Comparison of ENCODE assay signal across 29 cellular contexts in genomic region chr17:74743755-74744154, GRCh38. TPM values are rescaled to one million over a fixed set of nuclear protein-coding genes. Genes with fewer than 3 reads are reported as not detected.
DNase-seq lines count a peak whose midpoint lies in the region; ATAC-seq, FAIRE-seq and TF ChIP-seq lines count a peak whose summit lies in the region.
"Had no signal": no experiment of that assay in that cellular context is flagged by ENCODE, and none has a peak within 500 bp of the region (broad histone marks: within the 10 kb centered on the region; RNA-seq: fewer than 3 reads in every experiment).

No MANE protein-coding gene starts in this region.

- no peak for TF ChIP-seq RAD21 in GM12878 (IDR thresholded peaks at IDR 0.05; ENCODE audit: insufficient read depth, low read depth, low read length)

- H3K9me3 ChIP-seq in OCI-LY7 (ENCODE audit: low read length) (no peaks in the 10 kb centered on the region), GM12878 (replicated peaks; ENCODE audit: control insufficient read depth, insufficient read depth, low read length) (no peaks in the 10 kb centered on the region), Caco-2 (no peaks in the 10 kb centered on the region)
- H3K9me3 ChIP-seq: psoas muscle had no signal

- H3K27me3 ChIP-seq in GM12878 (replicated peaks in 1 of 2; ENCODE audit: control insufficient read depth in 2 of 2, insufficient read depth in 2 of 2, low read length in 1 of 2), result no peaks in the 10 kb centered on the region
- H3K27me3 ChIP-seq in Caco-2 (replicated peaks; ENCODE audit: control insufficient read depth, insufficient read depth, low read length), result no peaks in the 10 kb centered on the region

- no peaks in the 10 kb centered on the region for H3K9me3 Mint-ChIP-seq in T-helper 1 cell treated with Interleukin-12 subunit alpha and Interleukin-12 subunit beta and Interleukin-4 antibody, amounts not matched to agents 30 μg/mL and 1 μg/mL, for 36 hours
- H3K9me3 Mint-ChIP-seq in nephron, result no peaks in the 10 kb centered on the region
- no peaks in the 10 kb centered on the region for H3K9me3 Mint-ChIP-seq in Caco-2 (ENCODE audit: unreplicated experiment)
- H3K9me3 Mint-ChIP-seq: nephron progenitor cell had no signal

- in situ Hi-C loops in GM12878 (cut with MboI), result loop anchor here (5.0 kb wide), 1 partner anchor 124 kb away; no protein-coding TSS in a partner anchor

- H3K4me3 Mint-ChIP-seq in T-helper 1 cell treated with Interleukin-12 subunit alpha and Interleukin-12 subunit beta and Interleukin-4 antibody, amounts not matched to agents 30 μg/mL and 1 μg/mL, for 36 hours, result peak overlapping the region; percentile 76
- peak overlapping the region in 2 of 3 experiments; percentile 38 to 46 for H3K4me3 Mint-ChIP-seq in nephron
- no peak overlapping the region for H3K4me3 Mint-ChIP-seq in Caco-2 (ENCODE audit: unreplicated experiment)

- peak; percentile 69 for FAIRE-seq in GM12878 (lab: Jason Lieb, UNC)
- FAIRE-seq: GM12892, keratinocyte had no signal

- TF ChIP-seq CTCF in OCI-LY7 (conservative IDR thresholded peaks at IDR 0.05; ENCODE audit: low read length) (no peak), GM12878 (IDR thresholded peaks at IDR 0.05 in 2 of 3, conservative IDR thresholded peaks at IDR 0.05 in 1 of 3; ENCODE audit: control insufficient read depth in 2 of 3, extremely low read depth in 1 of 3, insufficient read depth in 1 of 3, low read depth in 3 of 3, low read length in 3 of 3) (no peak), nephron (IDR thresholded peaks at IDR 0.05; ENCODE audit: unreplicated experiment in 3 of 3) (no peak), Caco-2 (IDR thresholded peaks at IDR 0.05; ENCODE audit: insufficient read depth in 1 of 2, low read depth in 1 of 2, low read length in 1 of 2, severe bottlenecking in 1 of 2, unreplicated experiment in 1 of 2) (no peak)

- RAD21 ChIA-PET in GM12878 (lab: Charles Lee; ENCODE audit: unreplicated experiment), result interaction anchor here (2.4 to 3.0 kb wide), 2 partner anchors 38 to 123 kb away, joined by 9 to 16 read pairs; no protein-coding TSS in a partner anchor

- H3K27ac ChIP-seq in OCI-LY7 (ENCODE audit: low read depth, low read length, poor library complexity, severe bottlenecking) (peak overlapping the region; percentile 81), GM12878 (ENCODE audit: control insufficient read depth, insufficient read depth) (no peak overlapping the region)
- H3K27ac ChIP-seq: 22Rv1, epithelial cell of prostate, foreskin keratinocyte, psoas muscle had no signal

- H3K4me1 ChIP-seq in OCI-LY7 (ENCODE audit: insufficient read depth, low read length, poor library complexity, severe bottlenecking) (peaks cover 53% of the 10 kb centered on the region), GM12878 (ENCODE audit: control insufficient read depth, insufficient read depth, low read length) (peaks cover 31% of the 10 kb centered on the region), Caco-2 (peaks cover 37% of the 10 kb centered on the region)
- H3K4me1 ChIP-seq: foreskin keratinocyte had no signal

- H3K4me2 ChIP-seq in OCI-LY7 (ENCODE audit: low read length) (no peak overlapping the region), GM12878 (ENCODE audit: control insufficient read depth, insufficient read depth) (no peak overlapping the region)

- TF ChIP-seq EP300 in GM12878 (IDR thresholded peaks at IDR 0.05; ENCODE audit: borderline replicate concordance in 1 of 2, control insufficient read depth in 1 of 2, low read depth in 2 of 2, low read length in 2 of 2), result no peak

- WGBS in GM12878 (ENCODE audit: insufficient coverage, insufficient replicate concordance, low lambda C conversion rate, missing lambda C conversion rate), result 89% methylated on average over 2 of the region's 2 CpGs

- intact Hi-C loops in OCI-LY7 (cut with micrococcal nuclease; ENCODE audit: unreplicated experiment), result loop anchor here (1.0 to 2.0 kb wide), 4 partner anchors 16 to 121 kb away; no protein-coding TSS in a partner anchor
- intact Hi-C loops in GM12878 (cut with micrococcal nuclease; ENCODE audit: unreplicated experiment), result loop anchor here (1.0 to 2.0 kb wide), 2 partner anchors 37 to 119 kb away; no protein-coding TSS in a partner anchor
- intact Hi-C loops in Caco-2 (cut with micrococcal nuclease; ENCODE audit: unreplicated experiment), result loop anchor here (1.0 to 2.0 kb wide), 4 partner anchors 27 to 121 kb away; no protein-coding TSS in a partner anchor

- CTCF ChIA-PET in OCI-LY7 (lab: Charles Lee; ENCODE audit: unreplicated experiment), result interaction anchor here (0.9 to 2.0 kb wide), 2 partner anchors 16 to 33 kb away, joined by 4 to 10 read pairs; a partner anchor contains a TSS
- CTCF ChIA-PET in GM12878 (lab: Yijun Ruan, JAX), result interaction anchor here (0.8 to 4.5 kb wide), 11 partner anchors 11 to 217 kb away, joined by 3 to 98 read pairs (median 26); partner anchors contain the start of genes FDXR, GRIN2C and NAT9
- CTCF ChIA-PET in Caco-2 (lab: Charles Lee), result interaction anchor here (1.2 to 4.0 kb wide), 5 partner anchors 26 to 119 kb away, joined by 7 to 76 read pairs (median 21); partner anchors contain the start of gene NAT9

- TF ChIP-seq POLR2A in GM12878 (IDR thresholded peaks at IDR 0.05; ENCODE audit: low read depth, low read length), result no peak

- H3K4me1 Mint-ChIP-seq in T-helper 1 cell treated with Interleukin-12 subunit alpha and Interleukin-12 subunit beta and Interleukin-4 antibody, amounts not matched to agents 30 μg/mL and 1 μg/mL, for 36 hours (ENCODE audit: low read depth), result peaks cover 65% of the 10 kb centered on the region
- peaks cover 29% of the 10 kb centered on the region for H3K4me1 Mint-ChIP-seq in nephron
- peaks cover 23% of the 10 kb centered on the region for H3K4me1 Mint-ChIP-seq in Caco-2 (ENCODE audit: low read depth, unreplicated experiment)

- DNase-seq in T-helper 1 cell, result no peak
- DNase-seq in OCI-LY7 (ENCODE audit: low spot score), result no peak
- no peak for DNase-seq in GM12878 (ENCODE audit: low read depth, low spot score)
- DNase-seq in SIG-M5 treated with dmso at 0.1 percent for 504 hours (lab: John Stamatoyannopoulos, UW; ENCODE audit: unreplicated experiment), result no peak
- no peak for DNase-seq in NCI-H1105 treated with DMSO at 0.1 percent for 48 hours (lab: John Stamatoyannopoulos, UW)
- DNase-seq in Caco-2, result no peak
- DNase-seq: activated CD4-positive, alpha-beta T cell treated with anti-CD3 and anti-CD28 coated beads, Interleukin-2, amount 50 U/mL, for 48 hours; activated T-cell treated with anti-CD3 and anti-CD28 coated beads, Interleukin-2, amount 50 U/mL, for 48 hours; AML-193; amniotic stem cell; dermis blood vessel endothelial cell; foreskin keratinocyte; GF-D8; hippocampal formation; NCI-H2029 treated with DMSO at 0.1 percent for 48 hours; NCI-H446 treated with DMSO at 0.1 percent for 48 hours; nephron progenitor cell; NK-92 treated with Interleukin-12 subunit alpha and Interleukin-12 subunit beta, amount 100 ng/mL, for 24 hours; psoas muscle; stimulated activated CD4-positive, alpha-beta T cell treated with anti-CD3 and anti-CD28 coated beads, Interleukin-4, amount 100 ng/mL, for 1 hour had no signal

- H3K27ac Mint-ChIP-seq in T-helper 1 cell treated with Interleukin-12 subunit alpha and Interleukin-12 subunit beta and Interleukin-4 antibody, amounts not matched to agents 30 μg/mL and 1 μg/mL, for 36 hours, result peak overlapping the region; percentile 82
- H3K27ac Mint-ChIP-seq in nephron (peak overlapping the region in 1 of 3 experiments; percentile 53), Caco-2 (ENCODE audit: unreplicated experiment) (no peak overlapping the region)
- H3K27ac Mint-ChIP-seq: nephron progenitor cell had no signal

- H3K27me3 Mint-ChIP-seq in T-helper 1 cell treated with Interleukin-12 subunit alpha and Interleukin-12 subunit beta and Interleukin-4 antibody, amounts not matched to agents 30 μg/mL and 1 μg/mL, for 36 hours (ENCODE audit: low read depth), result no peaks in the 10 kb centered on the region
- H3K27me3 Mint-ChIP-seq in nephron (ENCODE audit: low read depth), result peaks cover 45% of the 10 kb centered on the region
- no peaks in the 10 kb centered on the region for H3K27me3 Mint-ChIP-seq in Caco-2 (ENCODE audit: insufficient read depth, unreplicated experiment)

- SMC1A ChIA-PET in GM12878 (lab: Charles Lee; ENCODE audit: uncharacterized antibody, unreplicated experiment), result interaction anchor here (0.9 to 2.3 kb wide), 4 partner anchors 27 to 119 kb away, joined by 3 to 10 read pairs (median 4); no protein-coding TSS in a partner anchor

- BruUV-seq in OCI-LY7 (replicated peaks; lab: Mats Ljungman, UMichigan) (no TSS peak), GM12878 (replicated peaks; lab: Mats Ljungman, UMichigan) (no TSS peak), Caco-2 (replicated peaks; lab: Mats Ljungman, UMichigan) (no TSS peak)

- H3K9ac ChIP-seq in GM12878 (ENCODE audit: control insufficient read depth, insufficient read depth, low read length), result no peak overlapping the region

- H4K20me1 ChIP-seq in OCI-LY7 (ENCODE audit: insufficient read depth, low read length) (no peaks in the 10 kb centered on the region), GM12878 (ENCODE audit: control insufficient read depth, insufficient read depth) (no peaks in the 10 kb centered on the region)

- H3K79me2 ChIP-seq in OCI-LY7 (ENCODE audit: insufficient read depth, low read depth, low read length) (no peaks in the 10 kb centered on the region), GM12878 (ENCODE audit: control insufficient read depth, insufficient read depth, low read length) (peaks cover 4% of the 10 kb centered on the region)

- H3K9me2 ChIP-seq in OCI-LY7 (ENCODE audit: insufficient read depth, low read length), result no peaks in the 10 kb centered on the region

- H2AFZ ChIP-seq in OCI-LY7 (ENCODE audit: low read length), result no peak overlapping the region
- no peak overlapping the region for H2AFZ ChIP-seq in GM12878 (ENCODE audit: control insufficient read depth, low read depth, low read length)

- no peak for ATAC-seq in GM12878

- H3K36me3 ChIP-seq in OCI-LY7 (ENCODE audit: insufficient read depth, low read length) (no peaks in the 10 kb centered on the region), GM12878 (ENCODE audit: control insufficient read depth in 2 of 2, insufficient read depth in 2 of 2, low read length in 1 of 2) (no peaks in the 10 kb centered on the region), Caco-2 (ENCODE audit: control insufficient read depth, insufficient read depth, low read length) (no peaks in the 10 kb centered on the region)

- H3K4me3 ChIP-seq in OCI-LY7 (ENCODE audit: low read depth, low read length, poor library complexity, severe bottlenecking) (no peak overlapping the region), GM12878 (no peak overlapping the region), Caco-2 (ENCODE audit: low read depth, low read length) (no peak overlapping the region)
- H3K4me3 ChIP-seq: skin epidermis had no signal

- POLR2A ChIA-PET in OCI-LY7 (lab: Charles Lee), result no interaction called here
- POLR2A ChIA-PET in GM12878 (lab: Charles Lee), result no interaction called here
- POLR2A ChIA-PET in Caco-2 (lab: Charles Lee), result no interaction called here

- H3K36me3 Mint-ChIP-seq in T-helper 1 cell treated with Interleukin-12 subunit alpha and Interleukin-12 subunit beta and Interleukin-4 antibody, amounts not matched to agents 30 μg/mL and 1 μg/mL, for 36 hours (ENCODE audit: low read depth), result peaks cover 24% of the 10 kb centered on the region
- H3K36me3 Mint-ChIP-seq in nephron (ENCODE audit: low read depth) (no peaks in the 10 kb centered on the region), Caco-2 (ENCODE audit: insufficient read depth, unreplicated experiment) (peaks cover 9% of the 10 kb centered on the region)

RNA-seq across cellular contexts. Expression of gene NHERF1, which starts 4.7 kb away (rescaled TPM):
- total RNA-seq in OCI-LY7 (2014; rRNA removed; shearing (Covaris generic)), result 73.2 and 86.1 TPM in 2 replicates
- total RNA-seq in OCI-LY7 (2022), result 116 and 122 TPM in 2 replicates
- 10.8 and 11.9 TPM in 2 replicates for total RNA-seq in GM12878 (2013; cell fraction: nucleolus; rRNA removed)
- 24.7 and 27.4 TPM in 2 replicates for total RNA-seq in GM12878 (2014; rRNA removed)
- 21.5 and 23.5 TPM in 2 replicates for total RNA-seq in GM12878 (2014; rRNA removed; fragmentation: Illumina TruSeq; extraction: Trizol)
- total RNA-seq in GM12878 (2021), result 52.9 and 53.2 TPM in 2 replicates
- 13.3 TPM for polyA plus RNA-seq in GM12878 (2011; ENCODE audit: low read depth)
- polyA plus RNA-seq in GM12878 (2011; rRNA removed), result 35.4 and 61.6 TPM in 2 replicates
- 72.8 and 76.3 TPM in 2 replicates for polyA plus RNA-seq in GM12878 (2011; cell fraction: cytosol; rRNA removed)
- 42.6 and 58.8 TPM in 2 replicates for polyA plus RNA-seq in GM12878 (2011; cell fraction: nucleus; rRNA removed)
- polyA plus RNA-seq in GM12878 (2012), result 27.8 and 28.5 TPM in 2 replicates
- 21.5 and 39.2 TPM in 2 replicates for polyA plus RNA-seq in GM12878 (2014; fragmentation: Illumina TruSeq; extraction: Trizol)
- polyA plus RNA-seq in GM12878 (2014; fragmentation: Nextera tagmentation; extraction: Ambion mirVana), result 10 to 100 TPM; 13.4 to 14.3 TPM
- 38.8 and 41.3 TPM in 2 replicates for polyA plus RNA-seq in GM12878 (2014; rRNA removed)
- 10 to 100 TPM; 57.3 to 61.2 TPM for polyA plus RNA-seq in GM12878 (2016; fragmentation: Nextera tagmentation; extraction: Ambion mirVana)
- polyA minus RNA-seq in GM12878 (2011; rRNA and poly(A)+ RNA removed), result 49.8 and 66.4 TPM in 2 replicates
- 24.6 and 28.6 TPM in 2 replicates for polyA minus RNA-seq in GM12878 (2011; cell fraction: cytosol; rRNA and poly(A)+ RNA removed)
- 8.5 and 14.5 TPM in 2 replicates for polyA minus RNA-seq in GM12878 (2011; cell fraction: nucleus; rRNA and poly(A)+ RNA removed)
- total RNA-seq in Caco-2 (2022), result 204 and 218 TPM in 2 replicates

RNA-seq across cellular contexts. Expression of gene RAB37, which starts 6.7 kb away (rescaled TPM):
- total RNA-seq in OCI-LY7 (2014; rRNA removed; shearing (Covaris generic)), result 2.8 and 6.3 TPM in 2 replicates
- 12.7 and 18.9 TPM in 2 replicates for total RNA-seq in OCI-LY7 (2022)
- total RNA-seq in GM12878 (2013; cell fraction: nucleolus; rRNA removed), result 7.8 and 10.2 TPM in 2 replicates
- total RNA-seq in GM12878 (2014; rRNA removed), result 1.1 and 1.5 TPM in 2 replicates
- total RNA-seq in GM12878 (2014; rRNA removed; fragmentation: Illumina TruSeq; extraction: Trizol), result 1.7 and 2.0 TPM in 2 replicates
- total RNA-seq in GM12878 (2021), result 2.3 and 2.7 TPM in 2 replicates
- polyA plus RNA-seq in GM12878 (2011; ENCODE audit: low read depth), result 9.9 TPM
- 4.5 and 5.6 TPM in 2 replicates for polyA plus RNA-seq in GM12878 (2011; rRNA removed)
- 4.4 and 4.5 TPM in 2 replicates for polyA plus RNA-seq in GM12878 (2011; cell fraction: cytosol; rRNA removed)
- polyA plus RNA-seq in GM12878 (2011; cell fraction: nucleus; rRNA removed), result 4.2 and 8.4 TPM in 2 replicates
- 11.4 and 11.9 TPM in 2 replicates for polyA plus RNA-seq in GM12878 (2012)
- 1.9 and 3.1 TPM in 2 replicates for polyA plus RNA-seq in GM12878 (2014; fragmentation: Illumina TruSeq; extraction: Trizol)
- polyA plus RNA-seq in GM12878 (2014; fragmentation: Nextera tagmentation; extraction: Ambion mirVana), result under 1 TPM; 0.48 to 0.97 TPM
- polyA plus RNA-seq in GM12878 (2014; rRNA removed), result 3.6 and 5.6 TPM in 2 replicates
- polyA plus RNA-seq in GM12878 (2016; fragmentation: Nextera tagmentation; extraction: Ambion mirVana), result 1 to 10 TPM; 1.6 to 1.7 TPM
- 2.7 and 4.6 TPM in 2 replicates for polyA minus RNA-seq in GM12878 (2011; rRNA and poly(A)+ RNA removed)
- 1.1 and 1.9 TPM in 2 replicates for polyA minus RNA-seq in GM12878 (2011; cell fraction: cytosol; rRNA and poly(A)+ RNA removed)
- 0.48 and 0.86 TPM in 2 replicates for polyA minus RNA-seq in GM12878 (2011; cell fraction: nucleus; rRNA and poly(A)+ RNA removed)
- 12.3 and 14.8 TPM in 2 replicates for total RNA-seq in Caco-2 (2022)
- total RNA-seq: foreskin keratinocyte had no signal
- polyA plus RNA-seq: foreskin keratinocyte had no signal

RNA-seq across cellular contexts. Expression of gene CD300LF, which starts 31.0 kb away (rescaled TPM):
- total RNA-seq in OCI-LY7 (2014; rRNA removed; shearing (Covaris generic)), result not detected in 2 replicates
- total RNA-seq in OCI-LY7 (2022), result not detected in 2 replicates
- total RNA-seq in GM12878 (2013; cell fraction: nucleolus; rRNA removed), result not detected in 2 replicates
- total RNA-seq in GM12878 (2014; rRNA removed), result not detected in 2 replicates
- not detected in 2 replicates for total RNA-seq in GM12878 (2014; rRNA removed; fragmentation: Illumina TruSeq; extraction: Trizol)
- total RNA-seq in GM12878 (2021), result not detected in 2 replicates
- polyA plus RNA-seq in GM12878 (2011; ENCODE audit: low read depth), result not detected
- 0.15 TPM in 1 of 2 replicates, not detected in the other for polyA plus RNA-seq in GM12878 (2011; rRNA removed)
- not detected in 2 replicates for polyA plus RNA-seq in GM12878 (2011; cell fraction: cytosol; rRNA removed)
- not detected in 2 replicates for polyA plus RNA-seq in GM12878 (2011; cell fraction: nucleus; rRNA removed)
- not detected in 2 replicates for polyA plus RNA-seq in GM12878 (2012)
- not detected in 2 replicates for polyA plus RNA-seq in GM12878 (2014; fragmentation: Illumina TruSeq; extraction: Trizol)
- not detected for polyA plus RNA-seq in GM12878 (2014; fragmentation: Nextera tagmentation; extraction: Ambion mirVana)
- not detected in 2 replicates for polyA plus RNA-seq in GM12878 (2014; rRNA removed)
- not detected for polyA plus RNA-seq in GM12878 (2016; fragmentation: Nextera tagmentation; extraction: Ambion mirVana)
- polyA minus RNA-seq in GM12878 (2011; rRNA and poly(A)+ RNA removed), result not detected in 2 replicates
- polyA minus RNA-seq in GM12878 (2011; cell fraction: cytosol; rRNA and poly(A)+ RNA removed), result not detected in 2 replicates
- polyA minus RNA-seq in GM12878 (2011; cell fraction: nucleus; rRNA and poly(A)+ RNA removed), result not detected in 2 replicates
- 2.2 and 2.4 TPM in 2 replicates for total RNA-seq in Caco-2 (2022)
- total RNA-seq: dermis blood vessel endothelial cell, foreskin keratinocyte, H7, lung microvascular endothelial cell had no signal
- polyA plus RNA-seq: foreskin keratinocyte, keratinocyte had no signal

RNA-seq across cellular contexts. Expression of gene NAT9, which starts 32.4 kb away (rescaled TPM):
- 77.2 and 99.3 TPM in 2 replicates for total RNA-seq in OCI-LY7 (2014; rRNA removed; shearing (Covaris generic))
- total RNA-seq in OCI-LY7 (2022) (87.9 and 89.0 TPM in 2 replicates), GM12878 (2014; rRNA removed) (16.3 and 16.7 TPM in 2 replicates), GM12878 (2014; rRNA removed; fragmentation: Illumina TruSeq; extraction: Trizol) (27.5 and 28.0 TPM in 2 replicates), GM12878 (2021) (44.8 and 45.3 TPM in 2 replicates), Caco-2 (2022) (84.5 and 89.5 TPM in 2 replicates)
- 68.1 and 91.4 TPM in 2 replicates for total RNA-seq in GM12878 (2013; cell fraction: nucleolus; rRNA removed)
- polyA plus RNA-seq in GM12878 (2011; ENCODE audit: low read depth), result 36.0 TPM
- polyA plus RNA-seq in GM12878 (2011; rRNA removed) (23.2 and 26.7 TPM in 2 replicates), GM12878 (2014; fragmentation: Illumina TruSeq; extraction: Trizol) (17.9 and 26.4 TPM in 2 replicates), GM12878 (2014; fragmentation: Nextera tagmentation; extraction: Ambion mirVana) (1 to 10 TPM; 3.5 to 4.5 TPM), GM12878 (2014; rRNA removed) (43.2 and 46.4 TPM in 2 replicates), GM12878 (2016; fragmentation: Nextera tagmentation; extraction: Ambion mirVana) (10 to 100 TPM; 33.9 to 36.4 TPM)
- polyA plus RNA-seq in GM12878 (2011; cell fraction: cytosol; rRNA removed), result 31.5 and 40.8 TPM in 2 replicates
- polyA plus RNA-seq in GM12878 (2011; cell fraction: nucleus; rRNA removed), result 150 and 164 TPM in 2 replicates
- 40.0 and 45.4 TPM in 2 replicates for polyA plus RNA-seq in GM12878 (2012)
- 18.9 and 36.0 TPM in 2 replicates for polyA minus RNA-seq in GM12878 (2011; rRNA and poly(A)+ RNA removed)
- polyA minus RNA-seq in GM12878 (2011; cell fraction: cytosol; rRNA and poly(A)+ RNA removed), result 6.5 and 9.3 TPM in 2 replicates
- polyA minus RNA-seq in GM12878 (2011; cell fraction: nucleus; rRNA and poly(A)+ RNA removed), result 29.6 and 34.8 TPM in 2 replicates
